In the genomic region with DNA sequence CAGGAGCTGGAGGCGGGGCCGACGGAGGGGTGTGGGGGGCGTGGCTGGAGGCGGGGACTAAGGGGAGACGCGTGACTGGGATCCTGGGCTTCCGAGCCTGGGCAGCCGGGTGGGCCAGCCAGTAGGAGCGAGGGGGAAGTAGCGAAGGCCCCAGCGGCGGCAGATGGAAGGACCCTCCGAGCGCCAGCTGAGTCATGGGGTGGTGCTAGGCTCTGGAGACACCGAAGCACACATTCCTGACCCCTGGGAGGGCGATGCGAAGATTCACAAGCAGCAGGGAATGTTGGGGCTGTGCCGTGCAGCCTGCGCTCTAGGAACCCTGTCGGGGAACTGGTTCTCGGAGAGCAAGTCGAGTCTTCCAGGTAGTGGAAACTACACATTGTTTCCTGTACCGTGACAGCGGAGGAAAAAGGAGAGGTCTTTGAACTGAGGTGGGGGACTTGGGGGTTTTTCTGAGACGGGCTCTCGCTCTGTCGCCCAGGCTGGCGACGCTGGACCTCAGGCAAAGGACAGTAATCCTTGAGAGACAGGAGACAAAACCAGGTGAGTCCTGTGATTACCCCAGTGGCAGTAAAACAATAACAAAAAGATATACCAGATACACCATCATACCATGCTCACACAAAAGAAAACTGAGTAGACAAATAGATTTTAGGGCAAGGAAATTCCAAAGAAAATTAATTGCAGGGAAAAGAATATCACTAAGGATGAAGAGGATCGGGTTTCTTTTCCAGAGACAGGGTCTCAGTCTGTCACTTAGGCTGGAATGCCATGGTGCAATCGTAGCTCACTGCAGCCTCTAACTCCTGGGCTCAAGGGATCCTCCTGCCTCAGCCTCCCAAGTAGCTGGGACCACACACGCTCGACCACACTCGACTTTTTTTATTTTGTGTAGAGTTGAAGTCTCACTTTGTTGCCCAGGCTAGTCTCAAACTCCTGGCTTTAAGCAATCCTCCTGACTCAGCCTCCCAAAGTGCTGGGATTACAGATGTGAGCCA, we compare ENCODE assay signal across 8 cellular contexts. TPM values are rescaled to one million over a fixed set of nuclear protein-coding genes. Genes with fewer than 3 reads are reported as not detected.
DNase-seq lines count a peak whose midpoint lies in the region; ATAC-seq and TF ChIP-seq lines count a peak whose summit lies in the region.

No MANE protein-coding gene starts in this region.

- H3K27me3 Mint-ChIP-seq in stimulated activated naive CD8-positive, alpha-beta T cell treated with anti-CD3 and anti-CD28 coated beads, Interleukin-15, amount 100 ng/mL, for 72 hours: no peaks in the 10 kb centered on the region

- H3K27me3 ChIP-seq in iPS DF 6.9 (ENCODE audit: control insufficient read depth, insufficient read depth, low read length): no peaks in the 10 kb centered on the region

- WGBS in iPS DF 6.9 (ENCODE audit: insufficient coverage, insufficient read length): no CpG with 5 or more reads among the region's 35 CpGs

- peak; percentile 97 for DNase-seq in Caki2 (ENCODE audit: low read depth)
- DNase-seq in iPS DF 6.9 (ENCODE audit: low read depth, low spot score): peak; percentile 92
- no peak for DNase-seq in stimulated activated naive CD8-positive, alpha-beta T cell treated with anti-CD3 and anti-CD28 coated beads, Interleukin-15, amount 100 ng/mL, for 72 hours
- no peak for DNase-seq in NCI-H128 (lab: John Stamatoyannopoulos, UW; ENCODE audit: unreplicated experiment)
- no peak for DNase-seq in G401 (ENCODE audit: low spot score)

- no peaks in the 10 kb centered on the region for H3K36me3 ChIP-seq in iPS DF 6.9 (ENCODE audit: control insufficient read depth, insufficient read depth, low read length)

- peak overlapping the region; percentile 12 to 79 for H3K27ac Mint-ChIP-seq in stimulated activated naive CD8-positive, alpha-beta T cell treated with anti-CD3 and anti-CD28 coated beads, Interleukin-15, amount 100 ng/mL, for 72 hours

- H3K27ac ChIP-seq in VCaP (peak overlapping the region; percentile 98), iPS DF 6.9 (ENCODE audit: low read length) (no peak overlapping the region)

- no peak for TF ChIP-seq CTCF in VCaP (conservative IDR thresholded peaks at IDR 0.05)

- H3K4me1 ChIP-seq in iPS DF 6.9 (ENCODE audit: control insufficient read depth, insufficient read depth, low read length): no peaks in the 10 kb centered on the region

- H3K9me3 ChIP-seq in iPS DF 6.9 (ENCODE audit: control insufficient read depth, insufficient read depth, low read length): no peaks in the 10 kb centered on the region

- in situ Hi-C loops in Caki2 (cut with HindIII; ENCODE audit: low pct_unique_long_range_greater_than_20kb, low sequenced_read_pairs) (no loop called here), G401 (cut with HindIII; ENCODE audit: low sequenced_read_pairs) (no loop called here)

- H3K4me1 Mint-ChIP-seq in stimulated activated naive CD8-positive, alpha-beta T cell treated with anti-CD3 and anti-CD28 coated beads, Interleukin-15, amount 100 ng/mL, for 72 hours: peaks cover 44% of the 10 kb centered on the region

- peak overlapping the region; percentile 14; the same call in 1 of the 2 replicates for H3K4me3 ChIP-seq in iPS DF 6.9 (ENCODE audit: low read length)

- no peaks in the 10 kb centered on the region for H3K9me3 Mint-ChIP-seq in stimulated activated naive CD8-positive, alpha-beta T cell treated with anti-CD3 and anti-CD28 coated beads, Interleukin-15, amount 100 ng/mL, for 72 hours

- H3K4me3 Mint-ChIP-seq in stimulated activated naive CD8-positive, alpha-beta T cell treated with anti-CD3 and anti-CD28 coated beads, Interleukin-15, amount 100 ng/mL, for 72 hours: peak overlapping the region; percentile 87

- ATAC-seq in GM19372 (IDR thresholded peaks at IDR 0.05; ENCODE audit: low read depth, unreplicated experiment) (peak; percentile 47), HG03521 (IDR thresholded peaks at IDR 0.05; ENCODE audit: unreplicated experiment) (peak; percentile 55)
- ATAC-seq in stimulated activated naive CD8-positive, alpha-beta T cell treated with anti-CD3 and anti-CD28 coated beads, Interleukin-15, amount 100 ng/mL, for 72 hours: no peak

RNA-seq across cellular contexts. Expression of gene AFG3L2, which starts 0.8 kb away (rescaled TPM):
- 54.7 and 58.6 TPM in 2 replicates for total RNA-seq in Caki2 (2014; rRNA removed; shearing (Covaris generic); ENCODE audit: low replicate concordance)
- total RNA-seq in G401 (2014; rRNA removed; shearing (Covaris generic)): 84.5 and 107 TPM in 2 replicates

RNA-seq across cellular contexts. Expression of gene PRELID3A, which starts 29.9 kb away (rescaled TPM):
- total RNA-seq in Caki2 (2014; rRNA removed; shearing (Covaris generic); ENCODE audit: low replicate concordance): 14.9 and 36.3 TPM in 2 replicates
- total RNA-seq in G401 (2014; rRNA removed; shearing (Covaris generic)): 11.7 and 15.6 TPM in 2 replicates

Comparison
In these comparisons a context has a peak if more than half of its experiments do, and no peak if none do; other contexts are left out.
1. DNase-seq: peak in Caki2 (single experiment) and iPS DF 6.9 (single experiment); none in stimulated activated naive CD8-positive, alpha-beta T cell treated with anti-CD3 and anti-CD28 coated beads, Interleukin-15, amount 100 ng/mL, for 72 hours (0 of 2), NCI-H128 (single experiment) and G401 (single experiment).